8 cellular contexts compared by ENCODE assay signal in the genomic region with DNA sequence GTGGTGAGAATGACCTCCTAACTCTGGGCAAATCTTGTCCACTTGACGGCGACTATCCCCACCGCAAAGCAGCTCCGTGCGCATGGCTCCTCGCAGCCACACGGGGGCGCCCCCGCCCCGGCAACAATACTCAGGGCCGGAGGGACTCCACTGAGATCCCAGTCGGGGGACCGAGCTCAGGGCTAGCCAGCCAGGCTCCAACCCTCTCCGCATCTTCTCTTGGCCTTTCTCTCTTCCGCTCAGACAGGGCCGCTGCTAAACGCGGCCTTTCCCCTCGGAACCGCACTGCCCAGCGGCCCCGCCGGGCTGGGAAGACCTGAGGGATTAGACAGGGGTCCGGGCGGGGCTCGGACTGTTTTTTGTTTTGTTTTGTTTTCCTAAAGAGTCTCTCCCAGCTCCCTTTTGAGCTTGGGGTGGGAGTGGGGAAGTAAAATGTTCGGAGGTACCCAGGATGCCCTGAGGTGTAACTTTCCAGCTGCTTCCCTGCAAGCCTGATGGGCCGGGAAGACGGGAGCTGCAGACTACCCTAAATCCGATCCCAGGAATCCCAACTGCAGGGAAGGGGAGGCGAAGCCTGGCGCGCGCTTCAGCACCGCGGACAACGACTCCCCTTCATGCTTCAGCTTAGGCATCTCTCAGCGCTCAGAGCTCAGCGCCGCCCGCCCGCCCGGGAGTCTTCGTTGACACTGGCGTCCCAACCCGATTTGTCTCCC. TPM values are rescaled to one million over a fixed set of nuclear protein-coding genes. Genes with fewer than 3 reads are reported as not detected.
DNase-seq lines count a peak whose midpoint lies in the region; ATAC-seq and TF ChIP-seq lines count a peak whose summit lies in the region.

No MANE protein-coding gene starts in this region.

- H3K4me3 ChIP-seq in HUES64 (ENCODE audit: low read length) (peak overlapping the region; percentile 76), PC-9 (no peak overlapping the region)

- peaks cover 58 to 76% (median 64%) of the 10 kb centered on the region in 3 donors for H3K4me1 Mint-ChIP-seq in naive B cell

- DNase-seq in COLO668 (lab: John Stamatoyannopoulos, UW; ENCODE audit: unreplicated experiment) (peak; percentile 56), PC-9 (peak; percentile 41 to 67), fibroblast of gingiva (ENCODE audit: low read depth) (peak; percentile 73), naive B cell (peak; percentile 80)
- peak; percentile 62 to 67 for DNase-seq in activated T-helper 1 cell treated with anti-CD3 and anti-CD28 coated beads, Interleukin-2, amount 50 U/mL, for 16 hours (ENCODE audit: low read depth in 1 of 2, low spot score in 1 of 2)
- DNase-seq in stimulated activated naive CD8-positive, alpha-beta T cell treated with anti-CD3 and anti-CD28 coated beads, Interleukin-15, Interleukin-2, amounts not matched to agents 100 U/mL and 50 U/mL, for 24 hours: peak; percentile 86

- no peaks in the 10 kb centered on the region for H4K20me1 ChIP-seq in PC-9 (ENCODE audit: insufficient read depth)

- H3K27ac ChIP-seq in HUES64 (ENCODE audit: low read depth, low read length) (no peak overlapping the region), PC-9 (no peak overlapping the region)

- H3K9me3 ChIP-seq in HUES64 (ENCODE audit: insufficient read depth, low read depth, low read length) (no peaks in the 10 kb centered on the region), PC-9 (ENCODE audit: insufficient read depth, low read depth) (no peaks in the 10 kb centered on the region)

- H3K36me3 ChIP-seq in HUES64 (ENCODE audit: insufficient read depth, low read length): no peaks in the 10 kb centered on the region
- H3K36me3 ChIP-seq in PC-9 (ENCODE audit: low read depth): no peaks in the 10 kb centered on the region

- H3K27me3 ChIP-seq in HUES64 (ENCODE audit: insufficient read depth, low read length) (peaks cover 22% of the 10 kb centered on the region), PC-9 (ENCODE audit: insufficient read depth, low read depth) (no peaks in the 10 kb centered on the region)

- H3K4me1 ChIP-seq in HUES64 (ENCODE audit: insufficient read depth, low read length) (peaks cover 9% of the 10 kb centered on the region; the same call in 1 of the 2 replicates), PC-9 (replicated peaks; ENCODE audit: insufficient read depth) (no peaks in the 10 kb centered on the region)

- ATAC-seq in GM21360 (IDR thresholded peaks at IDR 0.05; ENCODE audit: unreplicated experiment) (peak; percentile 58), naive B cell (ENCODE audit: low read depth in 2 of 2) (peak; percentile 53 to 65)
- ATAC-seq in stimulated activated naive CD8-positive, alpha-beta T cell treated with anti-CD3 and anti-CD28 coated beads, Interleukin-15, Interleukin-2, amounts not matched to agents 100 U/mL and 50 U/mL, for 24 hours: peak; percentile 84

- intact Hi-C loops in PC-9 (cut with micrococcal nuclease; ENCODE audit: unreplicated experiment): loop anchor here (1.0 kb wide), 2 partner anchors 168 to 232 kb away; no protein-coding TSS in a partner anchor

- no peak overlapping the region for H2AFZ ChIP-seq in PC-9

- H3K9me3 Mint-ChIP-seq in naive B cell: no peaks in the 10 kb centered on the region

- H3K79me2 ChIP-seq in PC-9 (ENCODE audit: low read depth): no peaks in the 10 kb centered on the region

- TF ChIP-seq CTCF in PC-9 (conservative IDR thresholded peaks at IDR 0.05): peak; percentile 85

- H3K9ac ChIP-seq in HUES64 (ENCODE audit: low read depth, low read length): no peak overlapping the region

- CTCF ChIA-PET in PC-9 (lab: Charles Lee): interaction anchor here (0.5 to 3.0 kb wide), 9 partner anchors 8 to 672 kb away, joined by 3 to 14 read pairs (median 5); no protein-coding TSS in a partner anchor

- H3F3A ChIP-seq in PC-9 (ENCODE audit: insufficient read depth, low read depth): no peaks in the 10 kb centered on the region

- H3K4me2 ChIP-seq in PC-9: peak overlapping the region; percentile 28; the same call in 1 of the 2 replicates

- H3K9me2 ChIP-seq in PC-9 (ENCODE audit: insufficient read depth): no peaks in the 10 kb centered on the region

- H3K27me3 Mint-ChIP-seq in naive B cell: no peaks in the 10 kb centered on the region

- POLR2A ChIA-PET in PC-9 (lab: Charles Lee; ENCODE audit: unreplicated experiment): no interaction called here

- peak overlapping the region; percentile 61 to 97 (median 84) for H3K27ac Mint-ChIP-seq in naive B cell

- no peaks in the 10 kb centered on the region for H3K36me3 Mint-ChIP-seq in naive B cell

- BruUV-seq in PC-9 (replicated peaks; lab: Mats Ljungman, UMichigan): no TSS peak

- peak overlapping the region; percentile 83 to 97 (median 94) for H3K4me3 Mint-ChIP-seq in naive B cell

- 2% methylated on average over 46 of the region's 46 CpGs for WGBS in HUES64

RNA-seq across cellular contexts. Expression of gene KCNIP2, which starts 2.7 kb away (rescaled TPM):
- polyA plus RNA-seq in HUES64 (2013, experiment 1 of 2): 1.5 TPM
- polyA plus RNA-seq in HUES64 (2013, experiment 2 of 2): 3.2 TPM
- 4.0 and 5.1 TPM in 2 replicates for total RNA-seq in PC-9 (2021)
- 10 to 100 TPM; 12.9 to 56.1 (median 32.8) TPM for polyA plus RNA-seq in naive B cell (ENCODE audit: low read depth in 6 of 6)

RNA-seq across cellular contexts. Expression of gene OGA, which starts 22.7 kb away (rescaled TPM):
- 61.0 TPM for polyA plus RNA-seq in HUES64 (2013, experiment 1 of 2)
- 71.3 TPM for polyA plus RNA-seq in HUES64 (2013, experiment 2 of 2)
- 79.8 and 82.0 TPM in 2 replicates for total RNA-seq in PC-9 (2021)
- polyA plus RNA-seq in naive B cell (ENCODE audit: low read depth in 6 of 6): 10 to 100 TPM; 36.1 to 77.5 (median 61.2) TPM

RNA-seq across cellular contexts. Expression of gene NPM3, which starts 57.7 kb away (rescaled TPM):
- 137 TPM for polyA plus RNA-seq in HUES64 (2013, experiment 1 of 2)
- 136 TPM for polyA plus RNA-seq in HUES64 (2013, experiment 2 of 2)
- 36.1 and 43.6 TPM in 2 replicates for total RNA-seq in PC-9 (2021)
- polyA plus RNA-seq in naive B cell (ENCODE audit: low read depth in 6 of 6): 1 to 10 TPM; 2.0 to 5.4 (median 4.2) TPM
